Comparison of ENCODE assay signal across 13 cellular contexts in genomic region chr6:41736207-41736710, GRCh38. TPM values are rescaled to one million over a fixed set of nuclear protein-coding genes. Genes with fewer than 3 reads are reported as not detected.
A peak's percentile ranks its signal among the peaks of the same experiment; 100 is the strongest.
DNase-seq lines count a peak whose midpoint lies in the region; ATAC-seq and TF ChIP-seq lines count a peak whose summit lies in the region.
"Had no signal": no experiment of that assay in that cellular context is flagged by ENCODE, and none has a peak within 500 bp of the region (broad histone marks: within the 10 kb centered on the region; RNA-seq: fewer than 3 reads in every experiment).

No MANE protein-coding gene starts in this region.

- intact Hi-C loops in lower leg skin (cut with DNase I; ENCODE audit: low total_unique reads) = no loop called here

- H3K4me1 Mint-ChIP-seq in activated T-cell treated with anti-CD3 and anti-CD28 coated beads, Interleukin-2, amount 50 U/mL, for 4 hours (ENCODE audit: low read depth) = peaks cover 21% of the 10 kb centered on the region
- peaks cover 26 to 31% of the 10 kb centered on the region in 2 donors for H3K4me1 Mint-ChIP-seq in immature natural killer cell

- H3K9me3 ChIP-seq in SU-DHL-6 (ENCODE audit: insufficient read depth, low read length) (no peaks in the 10 kb centered on the region), thoracic aorta (no peaks in the 10 kb centered on the region)

- peaks cover 21% of the 10 kb centered on the region for H3F3A ChIP-seq in SU-DHL-6 (ENCODE audit: insufficient read depth)

- TF ChIP-seq CTCF in SU-DHL-6 (IDR thresholded peaks at IDR 0.05; ENCODE audit: insufficient read depth, low read length, poor library complexity, severe bottlenecking) (no peak), thoracic aorta (IDR thresholded peaks at IDR 0.05) (no peak), lower leg skin (IDR thresholded peaks at IDR 0.05) (no peak)

- H3K36me3 Mint-ChIP-seq in activated T-cell treated with anti-CD3 and anti-CD28 coated beads, Interleukin-2, amount 50 U/mL, for 4 hours (ENCODE audit: insufficient read depth) = no peaks in the 10 kb centered on the region
- no peaks in the 10 kb centered on the region for H3K36me3 Mint-ChIP-seq in immature natural killer cell

- ATAC-seq in activated T-cell treated with anti-CD3 and anti-CD28 coated beads, Interleukin-2, amount 50 U/mL, for 4 hours = no peak
- ATAC-seq in thoracic aorta (ENCODE audit: insufficient number of reproducible peaks, low FRiP score, low read depth) (no peak), GM19324 (IDR thresholded peaks at IDR 0.05; ENCODE audit: low FRiP score, unreplicated experiment) (no peak)

- peaks cover 23% of the 10 kb centered on the region for H3K79me2 ChIP-seq in SU-DHL-6 (ENCODE audit: insufficient read depth, low read length)

- peak overlapping the region in 1 of 6 donors; percentile 88 for H3K27ac Mint-ChIP-seq in immature natural killer cell
- H3K27ac Mint-ChIP-seq: activated T-cell treated with anti-CD3 and anti-CD28 coated beads, Interleukin-2, amount 50 U/mL, for 72 hours had no signal

- no peaks in the 10 kb centered on the region for H3K9me3 Mint-ChIP-seq in activated T-cell treated with anti-CD3 and anti-CD28 coated beads, Interleukin-2, amount 50 U/mL, for 4 hours
- H3K9me3 Mint-ChIP-seq in immature natural killer cell = no peaks in the 10 kb centered on the region
- H3K9me3 Mint-ChIP-seq: activated T-cell treated with anti-CD3 and anti-CD28 coated beads, Interleukin-2, amount 50 U/mL, for 72 hours had no signal

- H3K9me2 ChIP-seq in SU-DHL-6 (replicated peaks; ENCODE audit: insufficient read depth, low read length) = no peaks in the 10 kb centered on the region

- peaks cover 3% of the 10 kb centered on the region for H3K27me3 Mint-ChIP-seq in activated T-cell treated with anti-CD3 and anti-CD28 coated beads, Interleukin-2, amount 50 U/mL, for 4 hours (ENCODE audit: low read depth)
- peaks cover 2 to 19% (median 5%) of the 10 kb centered on the region in 3 donors for H3K27me3 Mint-ChIP-seq in immature natural killer cell (ENCODE audit: low read depth in 3 of 3)

- no peaks in the 10 kb centered on the region for H3K27me3 ChIP-seq in SU-DHL-6 (ENCODE audit: low read length)
- H3K27me3 ChIP-seq in thoracic aorta (replicated peaks; ENCODE audit: insufficient read depth) = no peaks in the 10 kb centered on the region

- no peaks in the 10 kb centered on the region for H3K36me3 ChIP-seq in SU-DHL-6 (ENCODE audit: low read length)
- no peaks in the 10 kb centered on the region for H3K36me3 ChIP-seq in thoracic aorta

- H3K4me1 ChIP-seq in thoracic aorta (ENCODE audit: control insufficient read depth in 1 of 2, low read depth in 2 of 2) = peaks cover 17 to 31% of the 10 kb centered on the region in 2 donors

- 66 to 74% methylated on average over 6 of the region's 6 CpGs for WGBS in lower leg skin, 2 donors

- H3K9ac ChIP-seq in SU-DHL-6 (ENCODE audit: low read length) = no peak overlapping the region

- H2AFZ ChIP-seq in SU-DHL-6 (ENCODE audit: low read depth, low read length, severe bottlenecking) = no peak overlapping the region

- DNase-seq in activated T-cell treated with anti-CD3 and anti-CD28 coated beads, Interleukin-2, amount 50 U/mL, for 4 hours = no peak
- DNase-seq in activated T-cell treated with anti-CD3 and anti-CD28 coated beads, Interleukin-2, amount 50 U/mL, for 48 hours = no peak
- no peak for DNase-seq in immature natural killer cell
- no peak for DNase-seq in thoracic aorta (ENCODE audit: low spot score)
- DNase-seq in lower leg skin (ENCODE audit: low spot score in 2 of 2) = no peak
- no peak for DNase-seq in NCI-H1048 (lab: John Stamatoyannopoulos, UW)
- DNase-seq: kidney, NCI-H2081 treated with DMSO at 0.1 percent for 48 hours had no signal

- H3K4me3 ChIP-seq in SU-DHL-6 (ENCODE audit: insufficient read depth, low read length, poor library complexity, severe bottlenecking) = no peak overlapping the region
- peak overlapping the region; percentile 97 for H3K4me3 ChIP-seq in thoracic aorta
- no peak overlapping the region for H3K4me3 ChIP-seq in lower leg skin (ENCODE audit: low read depth, poor library complexity, severe bottlenecking)

- H3K27ac ChIP-seq in SU-DHL-6 (ENCODE audit: low read depth, low read length) (no peak overlapping the region), thoracic aorta (no peak overlapping the region)

- no peak for TF ChIP-seq POLR2A in lower leg skin (IDR thresholded peaks at IDR 0.05)

- H4K20me1 ChIP-seq in SU-DHL-6 (ENCODE audit: low read depth, low read length) = no peaks in the 10 kb centered on the region

- peak overlapping the region; percentile 79 for H3K4me2 ChIP-seq in SU-DHL-6 (ENCODE audit: low read depth, low read length, poor library complexity, severe bottlenecking)

- H3K4me3 Mint-ChIP-seq in activated T-cell treated with anti-CD3 and anti-CD28 coated beads, Interleukin-2, amount 50 U/mL, for 4 hours = peak overlapping the region; percentile 79
- H3K4me3 Mint-ChIP-seq in immature natural killer cell = peak overlapping the region in 4 of 5 donors; percentile 33 to 85 (median 79)

RNA-seq across cellular contexts. Expression of gene TFEB, which starts 0.9 kb away (rescaled TPM):
- 10 to 100 TPM in 2 of 3 donors, 1 to 10 TPM in 1; 7.6 to 15.4 (median 10.8) TPM for total RNA-seq in activated T-cell treated with anti-CD3 and anti-CD28 coated beads, Interleukin-2, amount 50 U/mL, for 4 hours
- polyA plus RNA-seq in immature natural killer cell = 10 to 100 TPM; 18.9 to 62.3 (median 23.9) TPM
- 10 to 100 TPM; 22.9 to 23.8 TPM for total RNA-seq in thoracic aorta
- total RNA-seq in lower leg skin = 10 to 100 TPM; 20.2 to 38.3 (median 26.0) TPM

RNA-seq across cellular contexts. Expression of gene PGC, which starts 10.9 kb away (rescaled TPM):
- total RNA-seq in activated T-cell treated with anti-CD3 and anti-CD28 coated beads, Interleukin-2, amount 50 U/mL, for 4 hours = under 1 TPM; 0.14 to 0.38 (median 0.24) TPM
- not detected for polyA plus RNA-seq in immature natural killer cell
- 10 to 100 TPM in 1 of 2 donors, not detected in 1; 53.1 TPM for total RNA-seq in thoracic aorta
- under 1 TPM in 1 of 4 donors, not detected in 3; 0.42 TPM for total RNA-seq in lower leg skin
- total RNA-seq: activated T-cell treated with anti-CD3 and anti-CD28 coated beads, Interleukin-2, amount 50 U/mL, for 72 hours; bronchial epithelial cell; kidney; subcutaneous adipose tissue had no signal

RNA-seq across cellular contexts. Expression of gene FRS3, which starts 43.4 kb away (rescaled TPM):
- 1 to 10 TPM; 4.7 to 7.4 (median 5.3) TPM for total RNA-seq in activated T-cell treated with anti-CD3 and anti-CD28 coated beads, Interleukin-2, amount 50 U/mL, for 4 hours
- polyA plus RNA-seq in immature natural killer cell = 1 to 10 TPM in 1 of 3 donors, under 1 TPM in 1, not detected in 1; 0.80 to 2.1 TPM
- total RNA-seq in thoracic aorta (1 to 10 TPM; 2.6 to 3.2 TPM), lower leg skin (1 to 10 TPM in 3 of 4 donors, under 1 TPM in 1; 0.79 to 4.2 (median 2.4) TPM)

RNA-seq across cellular contexts. Expression of gene PRICKLE4, which starts 44.3 kb away (rescaled TPM):
- not detected for total RNA-seq in activated T-cell treated with anti-CD3 and anti-CD28 coated beads, Interleukin-2, amount 50 U/mL, for 4 hours
- not detected for polyA plus RNA-seq in immature natural killer cell
- total RNA-seq in thoracic aorta = 1 to 10 TPM; 3.1 to 4.6 TPM
- 1 to 10 TPM; 3.2 to 5.0 (median 3.9) TPM for total RNA-seq in lower leg skin

RNA-seq across cellular contexts. Expression of gene TOMM6, which starts 51.2 kb away (rescaled TPM):
- 100 to 1,000 TPM; 415 to 478 (median 454) TPM for total RNA-seq in activated T-cell treated with anti-CD3 and anti-CD28 coated beads, Interleukin-2, amount 50 U/mL, for 4 hours
- 100 to 1,000 TPM; 291 to 367 (median 304) TPM for polyA plus RNA-seq in immature natural killer cell
- total RNA-seq in thoracic aorta = 10 to 100 TPM; 62.7 to 63.1 TPM
- 100 to 1,000 TPM in 2 of 4 donors, 10 to 100 TPM in 2; 90.7 to 136 (median 100) TPM for total RNA-seq in lower leg skin
